In the genomic region with DNA sequence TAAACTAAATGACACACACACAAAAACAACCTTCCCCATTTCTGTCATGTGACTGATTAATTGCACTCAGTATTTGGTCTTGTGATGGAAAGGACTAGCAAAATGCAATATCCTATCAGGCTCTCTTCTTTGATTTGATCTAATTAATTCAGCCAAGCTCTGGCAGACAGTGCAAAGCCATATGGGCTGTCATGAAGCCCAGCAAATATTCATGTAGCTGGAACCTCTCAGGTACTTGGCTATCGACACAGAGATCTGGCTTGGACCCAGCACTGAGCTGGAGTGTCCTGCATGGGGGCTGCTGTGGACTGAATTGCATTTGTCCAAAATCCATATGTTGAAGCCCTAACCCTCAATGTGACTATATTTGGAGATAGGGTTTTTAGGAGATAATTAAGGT, we compare ENCODE assay signal across 16 cellular contexts.
"Had no signal": no experiment of that assay in that cellular context is flagged by ENCODE, and none has a peak within 500 bp of the region (broad histone marks: within the 10 kb centered on the region; RNA-seq: fewer than 3 reads in every experiment).

No MANE protein-coding gene starts in this region.

- H3K27ac ChIP-seq: brain microvascular endothelial cell, heart left ventricle, tibial nerve had no signal

- DNase-seq: activated CD4-positive, alpha-beta T cell treated with anti-CD3 and anti-CD28 coated beads, Interleukin-2, amount 50 U/mL, for 4 hours; activated effector memory CD4-positive, alpha-beta T cell treated with anti-CD3 and anti-CD28 coated beads, Interleukin-2, amount 50 U/mL, for 16 hours; activated T-cell treated with anti-CD3 and anti-CD28 coated beads, Interleukin-2, amount 50 U/mL, for 24 hours; amygdala; foreskin melanocyte; heart left ventricle; left colon; mucosa of descending colon; natural killer cell; nucleus accumbens; right cardiac atrium; small intestine had no signal

- ATAC-seq: activated CD4-positive, CD25-positive, alpha-beta regulatory T cell treated with anti-CD3 and anti-CD28 coated beads, Interleukin-2, amount 50 U/mL, for 24 hours; heart left ventricle; left colon; natural killer cell; right cardiac atrium; stimulated activated effector memory CD8-positive, alpha-beta T cell treated with anti-CD3 and anti-CD28 coated beads, Interleukin-12 subunit alpha, Interleukin-12 subunit beta, amount 100 ng/mL, for 72 hours had no signal
